10 cellular contexts compared by ENCODE assay signal in genomic region chr11:74730601-74731260, GRCh38. TPM values are rescaled to one million over a fixed set of nuclear protein-coding genes. Genes with fewer than 3 reads are reported as not detected.
A peak's percentile ranks its signal among the peaks of the same experiment; 100 is the strongest.
DNase-seq lines count a peak whose midpoint lies in the region; ATAC-seq and TF ChIP-seq lines count a peak whose summit lies in the region.
"Had no signal": no experiment of that assay in that cellular context is flagged by ENCODE, and none has a peak within 500 bp of the region (broad histone marks: within the 10 kb centered on the region; RNA-seq: fewer than 3 reads in every experiment).

No MANE protein-coding gene starts in this region.

- ATAC-seq in GM21576 (IDR thresholded peaks at IDR 0.05; ENCODE audit: unreplicated experiment), result no peak
- ATAC-seq: activated naive CD4-positive, alpha-beta T cell treated with anti-CD3 and anti-CD28 coated beads, Interleukin-2, amount 50 U/mL, for 72 hours had no signal

- H3K9me3 ChIP-seq in HEK293 (ENCODE audit: control insufficient read depth, insufficient read depth, low read depth, low read length) (no peaks in the 10 kb centered on the region), smooth muscle cell (replicated peaks; ENCODE audit: low read depth) (no peaks in the 10 kb centered on the region)
- H3K9me3 ChIP-seq: thyroid gland had no signal

- DNase-seq in astrocyte of the cerebellum (ENCODE audit: low read depth), result no peak
- DNase-seq in islet precursor cell, result peak; percentile 44
- DNase-seq in smooth muscle cell (lab: John Stamatoyannopoulos, UW; ENCODE audit: unreplicated experiment), result no peak
- DNase-seq in DMS79 treated with DMSO at 0.1 percent for 48 hours (lab: John Stamatoyannopoulos, UW), result no peak
- DNase-seq in RPMI8226, result no peak
- DNase-seq: occipital lobe had no signal

- no peaks in the 10 kb centered on the region for H4K20me1 ChIP-seq in smooth muscle cell (ENCODE audit: low read depth)

- peaks cover 70% of the 10 kb centered on the region for H3K27me3 ChIP-seq in smooth muscle cell (ENCODE audit: low read depth)
- H3K27me3 ChIP-seq: thyroid gland had no signal

- no peak overlapping the region for H3K9ac ChIP-seq in smooth muscle cell (ENCODE audit: low read depth)

- TF ChIP-seq CTCF in HEK293 (tag by site-specific recombination; IDR thresholded peaks at IDR 0.05), result no peak
- no peak for TF ChIP-seq CTCF in astrocyte of the cerebellum (IDR thresholded peaks at IDR 0.05; ENCODE audit: low read depth, low read length, missing control alignments)
- TF ChIP-seq CTCF in smooth muscle cell (IDR thresholded peaks at IDR 0.05; ENCODE audit: borderline replicate concordance, insufficient read depth, poor library complexity, severe bottlenecking), result no peak

- H3K4me1 ChIP-seq in HEK293 (ENCODE audit: control insufficient read depth, insufficient read depth, low read length) (no peaks in the 10 kb centered on the region), smooth muscle cell (ENCODE audit: low read depth) (peaks cover 6% of the 10 kb centered on the region)

- H3K4me3 ChIP-seq in HEK293 (ENCODE audit: low read depth, low read length) (no peak overlapping the region), astrocyte of the cerebellum (ENCODE audit: low read depth, low read length) (peak overlapping the region; percentile 3), smooth muscle cell (peak overlapping the region; percentile 37)
- H3K4me3 ChIP-seq: thyroid gland had no signal

- H2AFZ ChIP-seq in smooth muscle cell (ENCODE audit: low read depth), result no peak overlapping the region

- CTCF ChIA-PET in HEK293 (lab: Yijun Ruan, JAX), result interaction anchor here (0.5 to 6.8 kb wide), 3 partner anchors 9 to 28 kb away, joined by 3 to 63 read pairs (median 3); no protein-coding TSS in a partner anchor

- H3K27ac ChIP-seq in HEK293 (ENCODE audit: extremely low read depth, low read depth, low read length) (no peak overlapping the region), smooth muscle cell (ENCODE audit: low read depth) (no peak overlapping the region)
- H3K27ac ChIP-seq: thyroid gland had no signal

- H3K36me3 ChIP-seq in HEK293 (ENCODE audit: control insufficient read depth in 2 of 2, insufficient read depth in 1 of 2, low read length in 2 of 2) (no peaks in the 10 kb centered on the region), smooth muscle cell (ENCODE audit: low read depth) (no peaks in the 10 kb centered on the region)
- H3K36me3 ChIP-seq: thyroid gland had no signal

- no peaks in the 10 kb centered on the region for H3K79me2 ChIP-seq in smooth muscle cell (ENCODE audit: low read depth)

- 13% methylated on average over 30 of the region's 39 CpGs for WGBS in smooth muscle cell (ENCODE audit: low lambda C conversion rate)

- H3F3A ChIP-seq in smooth muscle cell (ENCODE audit: low read depth), result no peaks in the 10 kb centered on the region

- in situ Hi-C loops in astrocyte of the cerebellum (cut with HindIII; ENCODE audit: low sequenced_read_pairs), result no loop called here

- POLR2A ChIA-PET in HEK293 (lab: Yijun Ruan, JAX), result no interaction called here

- peak overlapping the region; percentile 78 for H3K4me2 ChIP-seq in smooth muscle cell

TF ChIP-seq in HEK293, 187 proteins besides CTCF, POLR2A, EP300 and RAD21:
- TF ChIP-seq ZNF449 (tag by site-specific recombination; IDR thresholded peaks at IDR 0.05) (no peak), PBX3 (CRISPR knock-in tag; IDR thresholded peaks at IDR 0.05) (no peak), PRDM1 (tag by site-specific recombination; IDR thresholded peaks at IDR 0.05) (peak; percentile 97), ZNF335 (tag by site-specific recombination; conservative IDR thresholded peaks at IDR 0.05) (0 out of 2 replicates have a peak, but pooled peaks have one; percentile 21), ZBTB26 (tag by site-specific recombination; optimal IDR thresholded peaks at IDR 0.05) (peak; percentile 28), ZBTB8A (tag by site-specific recombination; IDR thresholded peaks at IDR 0.05) (0 out of 2 replicates have a peak, but pooled peaks have one; percentile 10)

RNA-seq across cellular contexts. Expression of gene CHRDL2, which starts 0.5 kb away (rescaled TPM):
- total RNA-seq in smooth muscle cell, result 7.3 and 13.8 TPM in 2 replicates
- polyA plus RNA-seq in smooth muscle cell, result 71.4 and 98.6 TPM in 2 replicates
- total RNA-seq: activated naive CD4-positive, alpha-beta T cell treated with anti-CD3 and anti-CD28 coated beads, Interleukin-2, amount 50 U/mL, for 72 hours; occipital lobe; thyroid gland had no signal

RNA-seq across cellular contexts. Expression of gene RNF169, which starts 17.9 kb away (rescaled TPM):
- total RNA-seq in smooth muscle cell, result 13.6 and 17.6 TPM in 2 replicates
- 2.2 and 3.2 TPM in 2 replicates for polyA plus RNA-seq in smooth muscle cell
